In genomic region chr22:20582520-20583361, GRCh38 we compare ENCODE assay signal across 18 cellular contexts.
DNase-seq lines count a peak whose midpoint lies in the region; ATAC-seq, FAIRE-seq and TF ChIP-seq lines count a peak whose summit lies in the region.
"Had no signal": no experiment of that assay in that cellular context is flagged by ENCODE, and none has a peak within 500 bp of the region (broad histone marks: within the 10 kb centered on the region; RNA-seq: fewer than 3 reads in every experiment).

No MANE protein-coding gene starts in this region.

- H3K56ac ChIP-seq in H1 (replicated peaks; ENCODE audit: insufficient read length, low read depth, low read length) = no peak overlapping the region

- no peak overlapping the region for H3K4ac ChIP-seq in H1 (replicated peaks; ENCODE audit: insufficient read length, low read depth, low read length)

- no peak overlapping the region for H4K8ac ChIP-seq in H1 (ENCODE audit: extremely low read depth, insufficient read depth, low read length)

- FAIRE-seq in H1 (lab: Jason Lieb, UNC) = no peak

- H3K4me2 ChIP-seq in H1 (ENCODE audit: insufficient read depth in 1 of 2, low read depth in 2 of 2, low read length in 2 of 2) = no peak overlapping the region
- H3K4me2 ChIP-seq: BLaER1 treated with 17β-estradiol and CSF1 and Interleukin-3, amounts not matched to agents 10 nM and 100 nM; PC-9 had no signal

- H3K9ac ChIP-seq in H1 (replicated peaks in 1 of 4; ENCODE audit: extremely low read depth in 1 of 4, low read depth in 3 of 4, low read length in 3 of 4) = no peak overlapping the region

- ATAC-seq in left cardiac atrium (no peak), heart right ventricle (no peak), GM19452 (IDR thresholded peaks at IDR 0.05; ENCODE audit: unreplicated experiment) (no peak)

- no peak overlapping the region for H2BK12ac ChIP-seq in H1 (ENCODE audit: low read depth, low read length)

- H3K4me1 ChIP-seq in heart right ventricle (peaks cover 0 to 18% (median 12%) of the 10 kb centered on the region in 9 donors), H1 (replicated peaks in 1 of 4; ENCODE audit: control insufficient read depth in 3 of 4, insufficient read depth in 4 of 4, low read length in 3 of 4) (no peaks in the 10 kb centered on the region), spleen (peaks cover 0 to 13% (median 0%) of the 10 kb centered on the region in 6 donors)

- H3K4me3 ChIP-seq in heart right ventricle (no peak overlapping the region), WERI-Rb-1 (ENCODE audit: low read depth, low read length) (no peak overlapping the region), H1 (ENCODE audit: extremely low read depth in 1 of 4, insufficient read depth in 2 of 4, low read depth in 3 of 4, low read length in 4 of 4) (no peak overlapping the region), spleen (no peak overlapping the region)
- H3K4me3 ChIP-seq: BLaER1 treated with 17β-estradiol and CSF1 and Interleukin-3, amounts not matched to agents 10 nM and 100 nM; PC-9 had no signal

- H2AK5ac ChIP-seq in H1 (ENCODE audit: low read depth, low read length) = no peak overlapping the region

- peaks cover 3 to 14% of the 10 kb centered on the region in 2 experiments for H4K20me1 ChIP-seq in H1 (replicated peaks in 1 of 2; ENCODE audit: control insufficient read depth in 1 of 2, insufficient read depth in 2 of 2, low read length in 2 of 2)

- H3K18ac ChIP-seq in H1 (ENCODE audit: extremely low read depth, low read length) = no peak overlapping the region

- H3K79me2 ChIP-seq in H1 (ENCODE audit: control insufficient read depth in 1 of 2, insufficient read depth in 2 of 2, low read length in 2 of 2) = no peaks in the 10 kb centered on the region

- H3K27me3 ChIP-seq in heart right ventricle = no peaks in the 10 kb centered on the region
- no peaks in the 10 kb centered on the region for H3K27me3 ChIP-seq in WERI-Rb-1 (ENCODE audit: insufficient read depth, low read depth, severe bottlenecking)
- H3K27me3 ChIP-seq in H1 (replicated peaks in 1 of 4; ENCODE audit: control insufficient read depth in 3 of 4, extremely low read depth in 1 of 4, insufficient read depth in 3 of 4, low read length in 3 of 4) = no peaks in the 10 kb centered on the region
- no peaks in the 10 kb centered on the region for H3K27me3 ChIP-seq in spleen (replicated peaks in 1 of 7)
- H3K27me3 ChIP-seq: BLaER1 treated with 17β-estradiol and CSF1 and Interleukin-3, amounts not matched to agents 10 nM and 100 nM had no signal

- H2AFZ ChIP-seq in H1 (ENCODE audit: low read length) = no peak overlapping the region
- H2AFZ ChIP-seq: PC-9 had no signal

- H3K79me1 ChIP-seq in H1 (ENCODE audit: low read depth, low read length) = no peaks in the 10 kb centered on the region; the same call in 1 of the 2 replicates

- H4K91ac ChIP-seq in H1 (replicated peaks; ENCODE audit: insufficient read length, low read length) = no peak overlapping the region

- H2BK120ac ChIP-seq in H1 (replicated peaks; ENCODE audit: low read depth, low read length) = no peak overlapping the region

- TF ChIP-seq POLR2A in H1 (IDR thresholded peaks at IDR 0.05; ENCODE audit: control extremely low read depth in 1 of 2, low read depth in 2 of 2, low read length in 2 of 2) = no peak
- no peak for TF ChIP-seq POLR2A in spleen (IDR thresholded peaks at IDR 0.05)

- peak overlapping the region; percentile 24; the same call in 1 of the 2 replicates for H2BK5ac ChIP-seq in H1 (ENCODE audit: low read depth, low read length)

- H2BK20ac ChIP-seq in H1 (ENCODE audit: low read length) = no peak overlapping the region

- no peak overlapping the region for H3K23ac ChIP-seq in H1 (ENCODE audit: insufficient read length)

- no peaks in the 10 kb centered on the region for H3K9me3 ChIP-seq in heart right ventricle
- no peaks in the 10 kb centered on the region for H3K9me3 ChIP-seq in WERI-Rb-1 (ENCODE audit: severe bottlenecking)
- H3K9me3 ChIP-seq in H1 (ENCODE audit: insufficient read depth in 2 of 2, low read depth in 1 of 2, low read length in 1 of 2) = no peaks in the 10 kb centered on the region
- no peaks in the 10 kb centered on the region for H3K9me3 ChIP-seq in spleen
- H3K9me3 ChIP-seq: BLaER1 treated with 17β-estradiol and CSF1 and Interleukin-3, amounts not matched to agents 10 nM and 100 nM had no signal

- H3K36me3 ChIP-seq in heart right ventricle (peaks cover 6 to 100% (median 47%) of the 10 kb centered on the region in 9 donors), WERI-Rb-1 (peaks cover 74% of the 10 kb centered on the region), H1 (ENCODE audit: control insufficient read depth in 2 of 4, insufficient read depth in 4 of 4, low read length in 3 of 4) (peaks cover 10 to 26% (median 20%) of the 10 kb centered on the region in 4 experiments; a peak in 7 of 8 replicates), spleen (peaks cover 18 to 100% (median 96%) of the 10 kb centered on the region in 6 donors)

- POLR2A ChIA-PET in H1 (lab: Charles Lee; ENCODE audit: partially characterized antibody) = no interaction called here

- intact Hi-C loops in left cardiac atrium (cut with DNase I) (no loop called here), heart right ventricle (cut with DNase I) (no loop called here), spleen (cut with DNase I; ENCODE audit: low total_unique reads) (no loop called here)

- CTCF ChIA-PET in H1 (lab: Charles Lee; ENCODE audit: partially characterized antibody) = interaction anchor here (0.9 to 26.7 kb wide), 11 partner anchors 11 to 395 kb away, joined by 3 to 366 read pairs (median 4); no protein-coding TSS in a partner anchor

- no peak overlapping the region for H4K5ac ChIP-seq in H1 (ENCODE audit: insufficient read length, low read depth, low read length)

- 93 to 94% methylated on average over 30 to 33 of the region's 33 CpGs for WGBS in heart right ventricle, 2 donors
- WGBS in H1 (ENCODE audit: extremely low coverage in 1 of 2, insufficient coverage in 1 of 2, insufficient read length in 1 of 2, insufficient replicate concordance in 2 of 2, low coverage in 1 of 2, low lambda C conversion rate in 2 of 2, missing lambda C conversion rate in 1 of 2), 2 experiments = 95% methylated on average over 26 of the region's 33 CpGs; no CpG with 5 or more reads in 1 of the 2 experiments
- 94 to 97% (median 95%) methylated on average over 20 to 33 of the region's 33 CpGs for whole genome bisulfite sequencing in spleen, 5 donors

- DNase-seq in left cardiac atrium (peak; percentile 13), heart right ventricle (no peak), WERI-Rb-1 (no peak), H1 (ENCODE audit: low read depth in 1 of 2, low spot score in 2 of 2) (no peak), spleen (peak; percentile 56), H4 (ENCODE audit: low spot score) (no peak), DMS 273 treated with DMSO at 0.1 percent for 48 hours (lab: John Stamatoyannopoulos, UW) (no peak)
- DNase-seq: CD8-positive, alpha-beta memory T cell; DMS79 treated with DMSO at 0.1 percent for 48 hours; HCEC 1CT; NCI-H1092; NCI-H1436 treated with DMSO at 0.1 percent for 48 hours; NCI-H2029; NCI-H345; NCI-H524 treated with DMSO at 0.1 percent for 48 hours; PC-9 had no signal

- TF ChIP-seq RAD21 in H1 (IDR thresholded peaks at IDR 0.05 in 1 of 2, conservative IDR thresholded peaks at IDR 0.05 in 1 of 2; ENCODE audit: low read depth in 2 of 2, low read length in 2 of 2) = no peak

- no peaks in the 10 kb centered on the region for H3K23me2 ChIP-seq in H1 (ENCODE audit: low read depth, low read length)

- TF ChIP-seq CTCF in heart right ventricle (IDR thresholded peaks at IDR 0.05) (no peak), WERI-Rb-1 (IDR thresholded peaks at IDR 0.05; ENCODE audit: low read depth, low read length) (no peak), H1 (IDR thresholded peaks at IDR 0.05; ENCODE audit: control extremely low read depth in 1 of 3, insufficient read depth in 1 of 3, low read depth in 1 of 3, low read length in 3 of 3) (no peak), spleen (IDR thresholded peaks at IDR 0.05 in 8 of 11, conservative IDR thresholded peaks at IDR 0.05 in 3 of 11) (no peak)

- no peak overlapping the region for H3K27ac ChIP-seq in heart right ventricle
- H3K27ac ChIP-seq in WERI-Rb-1 = peak overlapping the region; percentile 3; the same call in 1 of the 2 replicates
- H3K27ac ChIP-seq in H1 (ENCODE audit: low read depth, low read length) = no peak overlapping the region
- no peak overlapping the region for H3K27ac ChIP-seq in spleen
- H3K27ac ChIP-seq: BLaER1 treated with 17β-estradiol and CSF1 and Interleukin-3, amounts not matched to agents 10 nM and 100 nM; PC-9 had no signal

- TF ChIP-seq EP300 in H1 (IDR thresholded peaks at IDR 0.05; ENCODE audit: borderline replicate concordance in 1 of 2, low read depth in 2 of 2, low read length in 2 of 2) = no peak

- no peak overlapping the region for H2BK15ac ChIP-seq in H1 (ENCODE audit: low read length)

- no peak overlapping the region for H3K14ac ChIP-seq in H1 (ENCODE audit: insufficient read length)

TF ChIP-seq in H1, 55 proteins besides CTCF, POLR2A, EP300 and RAD21 (continues in another document):
- no peak for TF ChIP-seq CTBP2 (IDR thresholded peaks at IDR 0.05; ENCODE audit: borderline replicate concordance, insufficient read depth, insufficient read length, low read length)
- TF ChIP-seq RNF2 (IDR thresholded peaks at IDR 0.05; ENCODE audit: borderline replicate concordance, low read depth, low read length, missing control alignments, poor library complexity, severe bottlenecking) = no peak
- TF ChIP-seq ATF3 (IDR thresholded peaks at IDR 0.05; ENCODE audit: insufficient read depth, low read depth, low read length) = no peak
- TF ChIP-seq E2F6 (IDR thresholded peaks at IDR 0.05) = no peak
- no peak for TF ChIP-seq CEBPB (IDR thresholded peaks at IDR 0.05; ENCODE audit: low read depth, low read length)
- TF ChIP-seq ATF2 (IDR thresholded peaks at IDR 0.05; ENCODE audit: low read length) = no peak

Comparison
In these comparisons a context has a peak if more than half of its experiments do, and no peak if none do; other contexts are left out.
1. DNase-seq: peak in left cardiac atrium (single experiment) and spleen (single experiment); none in heart right ventricle (0 of 2), WERI-Rb-1 (single experiment), H1 (0 of 2), H4 (single experiment) and DMS 273 treated with DMSO at 0.1 percent for 48 hours (single experiment).